19 cellular contexts compared by ENCODE assay signal in genomic region chr2:81647715-81648114, GRCh38.
"Had no signal": no experiment of that assay in that cellular context is flagged by ENCODE, and none has a peak within 500 bp of the region (broad histone marks: within the 10 kb centered on the region; RNA-seq: fewer than 3 reads in every experiment).

No MANE protein-coding gene starts in this region.

- H3K4me3 ChIP-seq: right atrium auricular region, sigmoid colon, skin epidermis, stomach, thoracic aorta, transverse colon had no signal

- H3K9me3 Mint-ChIP-seq: nephron progenitor cell had no signal

- H3K36me3 ChIP-seq: neutrophil, right atrium auricular region, sigmoid colon, stomach, thoracic aorta, transverse colon had no signal

- H3K27me3 Mint-ChIP-seq: dendritic cell treated with granulocyte-macrophage colony-stimulating factor and Interleukin-4, amounts not matched to agents 40 ng/mL and 50 ng/mL, for 4 days; naive thymus-derived CD4-positive, alpha-beta T cell had no signal

- ATAC-seq: naive thymus-derived CD4-positive, alpha-beta T cell had no signal

- H3K9me3 ChIP-seq: neutrophil, right atrium auricular region, sigmoid colon, thoracic aorta, transverse colon had no signal

- H3K27ac Mint-ChIP-seq: dendritic cell treated with granulocyte-macrophage colony-stimulating factor and Interleukin-4, amounts not matched to agents 40 ng/mL and 50 ng/mL, for 4 days; naive thymus-derived CD4-positive, alpha-beta T cell; nephron progenitor cell had no signal

- DNase-seq: cerebellar nuclear complex; erythroblast; foreskin melanocyte; head of caudate nucleus; hypothalamus; kidney glomerular epithelial cell; naive thymus-derived CD4-positive, alpha-beta T cell; nephron progenitor cell; sigmoid colon; stimulated activated CD4-positive, alpha-beta T cell treated with anti-CD3 and anti-CD28 coated beads, Interleukin-12 subunit alpha, Interleukin-12 subunit beta, amount 100 ng/mL, for 4 hours; stimulated activated naive CD4-positive, alpha-beta T cell; stomach; substantia nigra; transverse colon had no signal

- H3K27me3 ChIP-seq: neutrophil, right atrium auricular region, sigmoid colon, stomach, transverse colon had no signal

- H3K4me1 Mint-ChIP-seq: naive thymus-derived CD4-positive, alpha-beta T cell had no signal

- H3K4me3 Mint-ChIP-seq: dendritic cell treated with granulocyte-macrophage colony-stimulating factor and Interleukin-4, amounts not matched to agents 40 ng/mL and 50 ng/mL, for 4 days; naive thymus-derived CD4-positive, alpha-beta T cell; nephron progenitor cell had no signal

- H3K27ac ChIP-seq: neutrophil, right atrium auricular region, sigmoid colon, skin epidermis, stomach, thoracic aorta, transverse colon had no signal

- H3K4me1 ChIP-seq: right atrium auricular region, sigmoid colon, stomach, transverse colon had no signal
